In genomic region chr14:105485720-105486332, GRCh38 we compare ENCODE assay signal across 8 cellular contexts. TPM values are rescaled to one million over a fixed set of nuclear protein-coding genes. Genes with fewer than 3 reads are reported as not detected.
DNase-seq lines count a peak whose midpoint lies in the region; ATAC-seq and TF ChIP-seq lines count a peak whose summit lies in the region.

No MANE protein-coding gene starts in this region.

- H3K9me3 ChIP-seq in muscle layer of colon (ENCODE audit: low read length), result no peaks in the 10 kb centered on the region

- no peaks in the 10 kb centered on the region for H3K9me3 Mint-ChIP-seq in activated T-cell treated with anti-CD3 and anti-CD28 coated beads, Interleukin-2, amount 50 U/mL, for 4 hours

- peak; percentile 60 for DNase-seq in activated T-cell treated with anti-CD3 and anti-CD28 coated beads, Interleukin-2, amount 50 U/mL, for 1 hour
- no peak for DNase-seq in activated T-cell treated with anti-CD3 and anti-CD28 coated beads, Interleukin-2, amount 50 U/mL, for 4 hours
- peak; percentile 32 for DNase-seq in RKO (ENCODE audit: low spot score)
- DNase-seq in choroid plexus epithelial cell (ENCODE audit: low read depth), result no peak
- no peak for DNase-seq in GM19238 (ENCODE audit: insufficient read length, low spot score)
- no peak for DNase-seq in NAMALWA (ENCODE audit: low spot score)

- H3K4me1 ChIP-seq in muscle layer of colon (ENCODE audit: insufficient read depth, low read length), result peaks cover 44% of the 10 kb centered on the region

- no peaks in the 10 kb centered on the region for H3K36me3 Mint-ChIP-seq in activated T-cell treated with anti-CD3 and anti-CD28 coated beads, Interleukin-2, amount 50 U/mL, for 4 hours (ENCODE audit: insufficient read depth)

- no peak overlapping the region for H3K4me3 Mint-ChIP-seq in activated T-cell treated with anti-CD3 and anti-CD28 coated beads, Interleukin-2, amount 50 U/mL, for 4 hours

- TF ChIP-seq CTCF in choroid plexus epithelial cell (conservative IDR thresholded peaks at IDR 0.05; ENCODE audit: low read depth, low read length), result peak; percentile 44

- H3K36me3 ChIP-seq in muscle layer of colon (ENCODE audit: insufficient read depth, low read length), result no peaks in the 10 kb centered on the region

- peak overlapping the region; percentile 34 for H3K27ac ChIP-seq in muscle layer of colon (ENCODE audit: low read depth, low read length)

- no peaks in the 10 kb centered on the region for H3K27me3 Mint-ChIP-seq in activated T-cell treated with anti-CD3 and anti-CD28 coated beads, Interleukin-2, amount 50 U/mL, for 4 hours (ENCODE audit: low read depth)

- H3K27me3 ChIP-seq in muscle layer of colon (ENCODE audit: control insufficient read depth in 1 of 2, insufficient read depth in 2 of 2, low read length in 2 of 2), result peaks cover 0 to 25% of the 10 kb centered on the region in 2 donors

- no peak for ATAC-seq in activated T-cell treated with anti-CD3 and anti-CD28 coated beads, Interleukin-2, amount 50 U/mL, for 4 hours
- ATAC-seq in GM21360 (IDR thresholded peaks at IDR 0.05; ENCODE audit: unreplicated experiment), result no peak

- H3K4me3 ChIP-seq in choroid plexus epithelial cell (ENCODE audit: low read depth, low read length), result no peak overlapping the region
- no peak overlapping the region for H3K4me3 ChIP-seq in muscle layer of colon (ENCODE audit: low read depth in 1 of 2, low read length in 2 of 2)

- H3K4me1 Mint-ChIP-seq in activated T-cell treated with anti-CD3 and anti-CD28 coated beads, Interleukin-2, amount 50 U/mL, for 4 hours (ENCODE audit: low read depth), result peaks cover 61% of the 10 kb centered on the region

- no peak overlapping the region for H3K9ac ChIP-seq in muscle layer of colon (ENCODE audit: low read length)

RNA-seq across cellular contexts. Expression of gene CRIP1, which starts 0.9 kb away (rescaled TPM):
- total RNA-seq in activated T-cell treated with anti-CD3 and anti-CD28 coated beads, Interleukin-2, amount 50 U/mL, for 4 hours, result 10 to 100 TPM; 24.9 to 43.9 (median 33.5) TPM

RNA-seq across cellular contexts. Expression of gene TEDC1, which starts 5.2 kb away (rescaled TPM):
- total RNA-seq in activated T-cell treated with anti-CD3 and anti-CD28 coated beads, Interleukin-2, amount 50 U/mL, for 4 hours, result 10 to 100 TPM; 53.7 to 58.7 (median 57.8) TPM

RNA-seq across cellular contexts. Expression of gene CRIP2, which starts 11.2 kb away (rescaled TPM):
- 1 to 10 TPM in 1 of 3 donors, under 1 TPM in 2; 0.90 to 1.4 (median 0.91) TPM for total RNA-seq in activated T-cell treated with anti-CD3 and anti-CD28 coated beads, Interleukin-2, amount 50 U/mL, for 4 hours

RNA-seq across cellular contexts. Expression of gene TMEM121, which starts 40.6 kb away (rescaled TPM):
- total RNA-seq in activated T-cell treated with anti-CD3 and anti-CD28 coated beads, Interleukin-2, amount 50 U/mL, for 4 hours, result 10 to 100 TPM; 14.4 to 24.6 (median 19.5) TPM

Comparison
In these comparisons a context has a peak if more than half of its experiments do, and no peak if none do; other contexts are left out.
1. DNase-seq: peak in activated T-cell treated with anti-CD3 and anti-CD28 coated beads, Interleukin-2, amount 50 U/mL, for 1 hour (single experiment) and RKO (single experiment); none in activated T-cell treated with anti-CD3 and anti-CD28 coated beads, Interleukin-2, amount 50 U/mL, for 4 hours (single experiment), choroid plexus epithelial cell (single experiment), GM19238 (single experiment) and NAMALWA (single experiment).